33 cellular contexts compared by ENCODE assay signal in genomic region chr2:1088192-1088860, GRCh38.
DNase-seq lines count a peak whose midpoint lies in the region; ATAC-seq, FAIRE-seq and TF ChIP-seq lines count a peak whose summit lies in the region.
"Had no signal": no experiment of that assay in that cellular context is flagged by ENCODE, and none has a peak within 500 bp of the region (broad histone marks: within the 10 kb centered on the region; RNA-seq: fewer than 3 reads in every experiment).

No MANE protein-coding gene starts in this region.

- FAIRE-seq in keratinocyte (lab: Jason Lieb, UNC) (no peak), small intestine (lab: Jason Lieb, UNC) (no peak)
- FAIRE-seq: A549, GM12878 had no signal

- no peaks in the 10 kb centered on the region for H3K36me3 Mint-ChIP-seq in natural killer cell treated with Interleukin-12 subunit alpha and Interleukin-12 subunit beta and Interleukin-15 and Interleukin-18, amount 100 ng/mL, for 72 hours

- H2AFZ ChIP-seq in keratinocyte (ENCODE audit: control insufficient read depth, low read length) = peak overlapping the region; percentile 65

- H3K4me1 ChIP-seq in adipocyte (ENCODE audit: control insufficient read depth, insufficient read depth, low read length) (no peaks in the 10 kb centered on the region), keratinocyte (ENCODE audit: control insufficient read depth, extremely low read depth, insufficient read depth, low read length) (peaks cover 3% of the 10 kb centered on the region), gastrocnemius medialis (no peaks in the 10 kb centered on the region), small intestine (ENCODE audit: control insufficient read depth in 2 of 2, insufficient read depth in 1 of 2, low read depth in 1 of 2, low read length in 1 of 2) (no peaks in the 10 kb centered on the region)
- H3K4me1 ChIP-seq: A549; adrenal gland; BLaER1 treated with 17β-estradiol and CSF1 and Interleukin-3, amounts not matched to agents 10 nM and 100 nM; Caco-2; esophagus muscularis mucosa; psoas muscle; uterus had no signal

- H3K27ac ChIP-seq in keratinocyte (ENCODE audit: control insufficient read depth, insufficient read depth, low read length) (no peak overlapping the region), gastrocnemius medialis (no peak overlapping the region), small intestine (ENCODE audit: low read depth in 1 of 2, low read length in 1 of 2) (no peak overlapping the region)
- H3K27ac ChIP-seq: A549; adrenal gland; BLaER1 treated with 17β-estradiol and CSF1 and Interleukin-3, amounts not matched to agents 10 nM and 100 nM; esophagus muscularis mucosa; psoas muscle; thoracic aorta; uterus had no signal

- H3K4me3 Mint-ChIP-seq in natural killer cell treated with Interleukin-12 subunit alpha and Interleukin-12 subunit beta and Interleukin-15 and Interleukin-18, amount 100 ng/mL, for 72 hours = no peak overlapping the region
- H3K4me3 Mint-ChIP-seq: activated B cell treated with CpG ODN at 0.5 μM for 24 hours; activated T-cell treated with anti-CD3 and anti-CD28 coated beads, Interleukin-2, amount 50 U/mL, for 4 hours; effector memory CD8-positive, alpha-beta T cell; naive B cell; stimulated activated naive CD8-positive, alpha-beta T cell treated with anti-CD3 and anti-CD28 coated beads, Interleukin-15, Interleukin-2, amounts not matched to agents 100 ng/mL and 50 ng/mL, for 24 hours had no signal

- TF ChIP-seq POLR2A in gastrocnemius medialis (IDR thresholded peaks at IDR 0.05) = no peak

- no peaks in the 10 kb centered on the region for H3K4me1 Mint-ChIP-seq in natural killer cell treated with Interleukin-12 subunit alpha and Interleukin-12 subunit beta and Interleukin-15 and Interleukin-18, amount 100 ng/mL, for 72 hours (ENCODE audit: low read depth in 2 of 2)
- H3K4me1 Mint-ChIP-seq: activated B cell treated with CpG ODN at 0.5 μM for 24 hours, naive B cell had no signal

- ATAC-seq in HG03196 (IDR thresholded peaks at IDR 0.05; ENCODE audit: unreplicated experiment) (no peak), gastrocnemius medialis (no peak)
- ATAC-seq in natural killer cell treated with Interleukin-12 subunit alpha and Interleukin-12 subunit beta and Interleukin-15 and Interleukin-18, amount 100 ng/mL, for 72 hours = no peak
- ATAC-seq: A549; activated T-cell treated with anti-CD3 and anti-CD28 coated beads, Interleukin-2, amount 50 U/mL, for 4 hours; effector memory CD8-positive, alpha-beta T cell; GM12878; left ventricle myocardium superior; psoas muscle had no signal

- H3K27me3 ChIP-seq in adipocyte (replicated peaks; ENCODE audit: control insufficient read depth, insufficient read depth, low read length) (peaks cover 13% of the 10 kb centered on the region), keratinocyte (ENCODE audit: control insufficient read depth, extremely low read depth, insufficient read depth, low read length) (no peaks in the 10 kb centered on the region), gastrocnemius medialis (no peaks in the 10 kb centered on the region), small intestine (ENCODE audit: control insufficient read depth in 2 of 2, insufficient read depth in 2 of 2, low read length in 2 of 2) (no peaks in the 10 kb centered on the region)
- H3K27me3 ChIP-seq: adrenal gland; BLaER1 treated with 17β-estradiol and CSF1 and Interleukin-3, amounts not matched to agents 10 nM and 100 nM; esophagus muscularis mucosa; uterus had no signal

- no peaks in the 10 kb centered on the region for H4K20me1 ChIP-seq in keratinocyte (ENCODE audit: control insufficient read depth, extremely low read depth, insufficient read depth, low read length)
- H4K20me1 ChIP-seq: BLaER1 treated with 17β-estradiol and CSF1 and Interleukin-3, amounts not matched to agents 10 nM and 100 nM had no signal

- H3K79me2 ChIP-seq in keratinocyte (ENCODE audit: control insufficient read depth, insufficient read depth, low read length) = no peaks in the 10 kb centered on the region

- H3K27me3 Mint-ChIP-seq in natural killer cell treated with Interleukin-12 subunit alpha and Interleukin-12 subunit beta and Interleukin-15 and Interleukin-18, amount 100 ng/mL, for 72 hours = peaks cover 5 to 10% of the 10 kb centered on the region in 2 donors
- H3K27me3 Mint-ChIP-seq: stimulated activated naive CD8-positive, alpha-beta T cell treated with anti-CD3 and anti-CD28 coated beads, Interleukin-15, Interleukin-2, amounts not matched to agents 100 ng/mL and 50 ng/mL, for 24 hours had no signal

- H3K4me3 ChIP-seq in adipocyte (ENCODE audit: low read length) (no peak overlapping the region), keratinocyte (ENCODE audit: control insufficient read depth in 2 of 3, extremely low read depth in 1 of 3, insufficient read depth in 2 of 3, low read depth in 1 of 3, low read length in 3 of 3) (no peak overlapping the region), gastrocnemius medialis (no peak overlapping the region), small intestine (ENCODE audit: low read depth in 1 of 2, low read length in 2 of 2) (no peak overlapping the region)
- H3K4me3 ChIP-seq: A549; adrenal gland; BLaER1 treated with 17β-estradiol and CSF1 and Interleukin-3, amounts not matched to agents 10 nM and 100 nM; esophagus muscularis mucosa; GM12878; psoas muscle; thoracic aorta; uterus had no signal

- peak; percentile 38 for DNase-seq in AG08395 (ENCODE audit: low spot score)
- peak; percentile 33 for DNase-seq in GM03348 (ENCODE audit: low spot score)
- DNase-seq in adipocyte (ENCODE audit: low read depth) = peak; percentile 58
- DNase-seq in keratinocyte (ENCODE audit: low read depth, low spot score) = no peak
- no peak for DNase-seq in natural killer cell treated with Interleukin-12 subunit alpha and Interleukin-12 subunit beta and Interleukin-15 and Interleukin-18, amount 100 ng/mL, for 72 hours (ENCODE audit: low spot score)
- DNase-seq in gastrocnemius medialis = no peak
- DNase-seq in small intestine = no peak
- DNase-seq: activated B cell treated with CpG ODN at 0.5 μM for 24 hours; activated CD4-positive, alpha-beta T cell treated with anti-CD3 and anti-CD28 coated beads, Interleukin-2, amount 50 U/mL, for 1 hour; activated naive CD4-positive, alpha-beta T cell treated with Interleukin-2 at 50 U/mL for 16 hours; activated T-cell treated with anti-CD3 and anti-CD28 coated beads, Interleukin-2, amount 50 U/mL, for 4 hours; adrenal gland; Caco-2; DMS79; effector memory CD8-positive, alpha-beta T cell; Karpas-422; left ventricle myocardium superior; naive B cell; NCI-H1694 treated with DMSO at 0.1 percent for 48 hours; NCI-H345; NCI-H774; nucleus accumbens; psoas muscle; RPMI8226; T-helper 1 cell; uterus had no signal

- peak overlapping the region; percentile 19 for H3K4me2 ChIP-seq in keratinocyte (ENCODE audit: control insufficient read depth, extremely low read depth, insufficient read depth, low read depth, low read length)
- H3K4me2 ChIP-seq: A549; BLaER1 treated with 17β-estradiol and CSF1 and Interleukin-3, amounts not matched to agents 10 nM and 100 nM had no signal

- dilution Hi-C loops in keratinocyte (cut with MboI; ENCODE audit: extremely low pct_ligation_motif_present, low sequenced_read_pairs) = no loop called here

- TF ChIP-seq CTCF in keratinocyte (optimal IDR thresholded peaks at IDR 0.05 in 1 of 3, IDR thresholded peaks at IDR 0.05 in 1 of 3, conservative IDR thresholded peaks at IDR 0.05 in 1 of 3; ENCODE audit: extremely low read depth in 1 of 3, insufficient read depth in 2 of 3, low read length in 3 of 3) (no peak), gastrocnemius medialis (IDR thresholded peaks at IDR 0.05 in 4 of 5, conservative IDR thresholded peaks at IDR 0.05 in 1 of 5) (no peak)

- H3K9ac ChIP-seq in adipocyte (ENCODE audit: low read length) (no peak overlapping the region), keratinocyte (ENCODE audit: control insufficient read depth, extremely low read depth, insufficient read depth, low read length) (no peak overlapping the region)
- H3K9ac ChIP-seq: BLaER1 treated with 17β-estradiol and CSF1 and Interleukin-3, amounts not matched to agents 10 nM and 100 nM had no signal

- H3K36me3 ChIP-seq in adipocyte (ENCODE audit: control insufficient read depth, insufficient read depth, low read length, severe bottlenecking) = no peaks in the 10 kb centered on the region
- no peaks in the 10 kb centered on the region for H3K36me3 ChIP-seq in keratinocyte (ENCODE audit: control insufficient read depth in 2 of 2, extremely low read depth in 1 of 2, insufficient read depth in 2 of 2, low read length in 2 of 2)
- no peaks in the 10 kb centered on the region for H3K36me3 ChIP-seq in gastrocnemius medialis
- H3K36me3 ChIP-seq in small intestine (ENCODE audit: control insufficient read depth in 2 of 2, insufficient read depth in 2 of 2, low read length in 2 of 2) = no peaks in the 10 kb centered on the region
- H3K36me3 ChIP-seq: adrenal gland; BLaER1 treated with 17β-estradiol and CSF1 and Interleukin-3, amounts not matched to agents 10 nM and 100 nM; esophagus muscularis mucosa; thoracic aorta; uterus had no signal

- intact Hi-C loops in gastrocnemius medialis (cut with DNase I; ENCODE audit: low total_unique reads) = no loop called here

- H3K9me3 ChIP-seq in adipocyte (ENCODE audit: control insufficient read depth, low read length) (no peaks in the 10 kb centered on the region), keratinocyte (ENCODE audit: control insufficient read depth, low read depth, low read length) (no peaks in the 10 kb centered on the region), gastrocnemius medialis (no peaks in the 10 kb centered on the region), small intestine (ENCODE audit: control insufficient read depth, low read depth) (no peaks in the 10 kb centered on the region)
- H3K9me3 ChIP-seq: adrenal gland, Caco-2, esophagus muscularis mucosa, psoas muscle, thoracic aorta, uterus had no signal

- in situ Hi-C loops in gastrocnemius medialis (cut with MboI; ENCODE audit: low sequenced_read_pairs in 4 of 4) = no loop called here

- 61 to 65% (median 63%) methylated on average over 6 of the region's 6 CpGs for WGBS in small intestine, 3 donors

- no peaks in the 10 kb centered on the region for H3K9me3 Mint-ChIP-seq in natural killer cell treated with Interleukin-12 subunit alpha and Interleukin-12 subunit beta and Interleukin-15 and Interleukin-18, amount 100 ng/mL, for 72 hours
- H3K9me3 Mint-ChIP-seq: activated B cell treated with CpG ODN at 0.5 μM for 24 hours; activated T-cell treated with anti-CD3 and anti-CD28 coated beads, Interleukin-2, amount 50 U/mL, for 4 hours; effector memory CD8-positive, alpha-beta T cell had no signal

- no peaks in the 10 kb centered on the region for H3K9me1 ChIP-seq in keratinocyte (ENCODE audit: control insufficient read depth, extremely low read depth, insufficient read depth, low read length)

- H3K27ac Mint-ChIP-seq in natural killer cell treated with Interleukin-12 subunit alpha and Interleukin-12 subunit beta and Interleukin-15 and Interleukin-18, amount 100 ng/mL, for 72 hours = no peak overlapping the region
- H3K27ac Mint-ChIP-seq: activated B cell treated with CpG ODN at 0.5 μM for 24 hours; effector memory CD8-positive, alpha-beta T cell; naive B cell; stimulated activated naive CD8-positive, alpha-beta T cell treated with anti-CD3 and anti-CD28 coated beads, Interleukin-15, Interleukin-2, amounts not matched to agents 100 ng/mL and 50 ng/mL, for 24 hours had no signal

Comparison
In these comparisons a context has a peak if more than half of its experiments do, and no peak if none do; other contexts are left out.
1. DNase-seq: peak in AG08395 (single experiment), GM03348 (single experiment) and adipocyte (single experiment); none in keratinocyte (single experiment), natural killer cell treated with Interleukin-12 subunit alpha and Interleukin-12 subunit beta and Interleukin-15 and Interleukin-18, amount 100 ng/mL, for 72 hours (single experiment), gastrocnemius medialis (0 of 2) and small intestine (single experiment).